In genomic region chr15:68186671-68187397, GRCh38 we compare ENCODE assay signal across 1 cellular context.
A peak's percentile ranks its signal among the peaks of the same experiment; 100 is the strongest.
TF ChIP-seq lines count a peak whose summit lies in the region.

No MANE protein-coding gene starts in this region.

TF ChIP-seq in IMR-90, 13 proteins besides CTCF, POLR2A, EP300 and RAD21 (continued from another document):
- no peak for TF ChIP-seq ELK1 (IDR thresholded peaks at IDR 0.05; ENCODE audit: borderline replicate concordance, low read depth, low read length)
- TF ChIP-seq FOS (IDR thresholded peaks at IDR 0.05; ENCODE audit: low read depth, low read length) = peak; percentile 42; the same call in 1 of the 2 replicates
